Comparison of ENCODE assay signal across 15 cellular contexts in genomic region chr15:26294062-26294689, GRCh38.
DNase-seq lines count a peak whose midpoint lies in the region; ATAC-seq and TF ChIP-seq lines count a peak whose summit lies in the region.
"Had no signal": no experiment of that assay in that cellular context is flagged by ENCODE, and none has a peak within 500 bp of the region (broad histone marks: within the 10 kb centered on the region; RNA-seq: fewer than 3 reads in every experiment).

No MANE protein-coding gene starts in this region.

- H3K4ac ChIP-seq in mesendoderm (ENCODE audit: low read depth, low read length): no peak overlapping the region

- no peaks in the 10 kb centered on the region for H3K79me1 ChIP-seq in mesendoderm (ENCODE audit: low read length)

- TF ChIP-seq CTCF in gastroesophageal sphincter (IDR thresholded peaks at IDR 0.05) (peak in 2 of 4 experiments; percentile 17 to 51), breast epithelium (IDR thresholded peaks at IDR 0.05) (no peak), HFFc6 (IDR thresholded peaks at IDR 0.05) (no peak)

- H2AK5ac ChIP-seq in mesendoderm (ENCODE audit: low read length): no peak overlapping the region

- H3K4me1 Mint-ChIP-seq in HFFc6 (ENCODE audit: low read depth): no peaks in the 10 kb centered on the region
- H3K4me1 Mint-ChIP-seq: natural killer cell had no signal

- H3K27me3 ChIP-seq in gastroesophageal sphincter (no peaks in the 10 kb centered on the region), mesendoderm (ENCODE audit: insufficient read depth, low read length, poor library complexity) (no peaks in the 10 kb centered on the region), breast epithelium (peaks cover 0 to 6% of the 10 kb centered on the region in 2 donors)

- peak; percentile 69 for ATAC-seq in gastroesophageal sphincter
- ATAC-seq: HepG2, natural killer cell had no signal

- no peaks in the 10 kb centered on the region; the same call in 1 of the 2 replicates for H3K27me3 Mint-ChIP-seq in HFFc6 (ENCODE audit: insufficient read depth)

- no peak overlapping the region for H4K8ac ChIP-seq in mesendoderm (ENCODE audit: low read depth, low read length)

- H3K4me2 ChIP-seq in mesendoderm (ENCODE audit: low read length): no peak overlapping the region

- no peak overlapping the region for H2BK5ac ChIP-seq in mesendoderm (ENCODE audit: low read length)

- H3K23ac ChIP-seq in mesendoderm (ENCODE audit: low read length): no peak overlapping the region

- H3K36me3 Mint-ChIP-seq in HFFc6 (ENCODE audit: low read depth): no peaks in the 10 kb centered on the region; the same call in 1 of the 2 replicates
- H3K36me3 Mint-ChIP-seq: natural killer cell had no signal

- H3K18ac ChIP-seq in mesendoderm (ENCODE audit: low read length): no peak overlapping the region

- DNase-seq in Daoy (ENCODE audit: low read depth): peak; percentile 34
- peak; percentile 0 for DNase-seq in NCI-H510A treated with DMSO at 0.1 percent for 48 hours (lab: John Stamatoyannopoulos, UW)
- peak; percentile 85 for DNase-seq in mesendoderm
- DNase-seq in breast epithelium (ENCODE audit: low spot score in 2 of 2): no peak
- DNase-seq in OCI-M1 (lab: John Stamatoyannopoulos, UW): no peak
- DNase-seq in activated gamma-delta T cell (lab: John Stamatoyannopoulos, UW): no peak
- no peak for DNase-seq in HFFc6
- DNase-seq: activated CD4-positive, alpha-beta T cell treated with anti-CD3 and anti-CD28 coated beads for 4 hours; activated CD8-positive, alpha-beta memory T cell treated with anti-CD3 and anti-CD28 coated beads, Interleukin-2, amount 50 U/mL, for 48 hours; GF-D8; MM.1S; natural killer cell; stimulated activated CD4-positive, alpha-beta T cell treated with anti-CD3 and anti-CD28 coated beads, Interleukin-15, amount 100 ng/mL, for 24 hours had no signal

- H3K79me2 ChIP-seq in mesendoderm (ENCODE audit: control insufficient read depth, insufficient read depth, low read length): no peaks in the 10 kb centered on the region

- H2BK15ac ChIP-seq in mesendoderm (replicated peaks; ENCODE audit: low read depth): no peak overlapping the region

- no peak overlapping the region for H3K4me3 Mint-ChIP-seq in HFFc6
- H3K4me3 Mint-ChIP-seq: natural killer cell had no signal

- H3K36me3 ChIP-seq in gastroesophageal sphincter: no peaks in the 10 kb centered on the region
- H3K36me3 ChIP-seq in mesendoderm (ENCODE audit: control insufficient read depth, insufficient read depth, low read length): no peaks in the 10 kb centered on the region
- no peaks in the 10 kb centered on the region for H3K36me3 ChIP-seq in breast epithelium

- H3K27ac Mint-ChIP-seq in HFFc6: no peak overlapping the region
- H3K27ac Mint-ChIP-seq: natural killer cell had no signal

- no peak overlapping the region for H4K5ac ChIP-seq in mesendoderm (ENCODE audit: low read length)

- H3K4me1 ChIP-seq in gastroesophageal sphincter (peaks cover 0 to 35% (median 3%) of the 10 kb centered on the region in 3 donors), mesendoderm (ENCODE audit: control insufficient read depth, low read depth, low read length) (no peaks in the 10 kb centered on the region), breast epithelium (no peaks in the 10 kb centered on the region)

- 48 to 80% methylated on average over 1 to 2 of the region's 5 CpGs for WGBS in gastroesophageal sphincter (ENCODE audit: low coverage in 1 of 2), 2 donors
- WGBS in mesendoderm (ENCODE audit: extremely low coverage, insufficient coverage, low lambda C conversion rate): no CpG with 5 or more reads among the region's 5 CpGs

- no peak for TF ChIP-seq EP300 in gastroesophageal sphincter (IDR thresholded peaks at IDR 0.05)

- H3K27ac ChIP-seq in gastroesophageal sphincter: no peak overlapping the region
- H3K27ac ChIP-seq in mesendoderm (ENCODE audit: low read depth, low read length): no peak overlapping the region
- H3K27ac ChIP-seq in breast epithelium: no peak overlapping the region

- H2BK120ac ChIP-seq in mesendoderm (ENCODE audit: low read depth, low read length): no peak overlapping the region

- H3K4me3 ChIP-seq in gastroesophageal sphincter: no peak overlapping the region
- no peak overlapping the region for H3K4me3 ChIP-seq in mesendoderm (ENCODE audit: low read length)
- H3K4me3 ChIP-seq in breast epithelium: no peak overlapping the region

- peaks cover 22% of the 10 kb centered on the region for H3K9me3 Mint-ChIP-seq in HFFc6

- H3K9ac ChIP-seq in mesendoderm (ENCODE audit: low read length): no peak overlapping the region

- no peak overlapping the region for H3K56ac ChIP-seq in mesendoderm (ENCODE audit: low read length)

- H3K9me3 ChIP-seq in gastroesophageal sphincter (no peaks in the 10 kb centered on the region), breast epithelium (peaks cover 0 to 32% of the 10 kb centered on the region in 2 donors)

- TF ChIP-seq POLR2A in gastroesophageal sphincter (IDR thresholded peaks at IDR 0.05) (no peak), breast epithelium (IDR thresholded peaks at IDR 0.05) (no peak)

- intact Hi-C loops in breast epithelium (cut with DNase I; ENCODE audit: low total_unique reads): loop anchor here (1.0 kb wide), 1 partner anchor 17 kb away; no protein-coding TSS in a partner anchor

Comparison
In these comparisons a context has a peak if more than half of its experiments do, and no peak if none do; other contexts are left out.
1. DNase-seq: peak in Daoy (single experiment), NCI-H510A treated with DMSO at 0.1 percent for 48 hours (single experiment) and mesendoderm (single experiment); none in breast epithelium (0 of 2), OCI-M1 (single experiment), activated gamma-delta T cell (single experiment) and HFFc6 (single experiment).